In genomic region chr16:1194665-1195392, GRCh38 we compare ENCODE assay signal across 10 cellular contexts. TPM values are rescaled to one million over a fixed set of nuclear protein-coding genes. Genes with fewer than 3 reads are reported as not detected.
A peak's percentile ranks its signal among the peaks of the same experiment; 100 is the strongest.
DNase-seq lines count a peak whose midpoint lies in the region; ATAC-seq, FAIRE-seq and TF ChIP-seq lines count a peak whose summit lies in the region.
"Had no signal": no experiment of that assay in that cellular context is flagged by ENCODE, and none has a peak within 500 bp of the region (broad histone marks: within the 10 kb centered on the region; RNA-seq: fewer than 3 reads in every experiment).

No MANE protein-coding gene starts in this region.

- no peaks in the 10 kb centered on the region for H3K9me3 Mint-ChIP-seq in activated naive CD8-positive, alpha-beta T cell treated with anti-CD3 and anti-CD28 coated beads, Interleukin-2, amount 50 U/mL, for 24 hours

- H3K36me3 Mint-ChIP-seq in activated naive CD8-positive, alpha-beta T cell treated with anti-CD3 and anti-CD28 coated beads, Interleukin-2, amount 50 U/mL, for 24 hours (ENCODE audit: low read depth) = no peaks in the 10 kb centered on the region

- peak; percentile 74 to 87 (median 86) for TF ChIP-seq CTCF in uterus (IDR thresholded peaks at IDR 0.05)

- no peak overlapping the region for H3K4me3 ChIP-seq in uterus
- H3K4me3 ChIP-seq: SJCRH30 had no signal

- no peaks in the 10 kb centered on the region for H3K27me3 Mint-ChIP-seq in activated naive CD8-positive, alpha-beta T cell treated with anti-CD3 and anti-CD28 coated beads, Interleukin-2, amount 50 U/mL, for 24 hours

- no peak overlapping the region for H3K27ac Mint-ChIP-seq in activated naive CD8-positive, alpha-beta T cell treated with anti-CD3 and anti-CD28 coated beads, Interleukin-2, amount 50 U/mL, for 24 hours

- no peaks in the 10 kb centered on the region for H3K27me3 ChIP-seq in uterus
- H3K27me3 ChIP-seq: SJCRH30 had no signal

- DNase-seq in stimulated activated CD4-positive, alpha-beta T cell treated with anti-CD3 and anti-CD28 coated beads, Interleukin-12 subunit alpha, Interleukin-12 subunit beta, amount 100 ng/mL, for 4 hours = peak; percentile 25
- DNase-seq in stimulated activated CD4-positive, alpha-beta T cell treated with anti-CD3 and anti-CD28 coated beads, Interleukin-1b, Interleukin-23, amount 100 ng/mL, for 48 hours = no peak
- peak; percentile 26 for DNase-seq in activated naive CD8-positive, alpha-beta T cell treated with anti-CD3 and anti-CD28 coated beads, Interleukin-2, amount 50 U/mL, for 24 hours
- DNase-seq in left kidney (ENCODE audit: low read depth, low spot score) (peak; percentile 60), uterus (no peak), GM19239 (ENCODE audit: insufficient read length, low spot score) (no peak), dedifferentiated amniotic fluid mesenchymal stem cell (ENCODE audit: extremely low spot score) (no peak), cortex of kidney (lab: John Stamatoyannopoulos, UW) (no peak)

- FAIRE-seq in GM19239 (lab: Jason Lieb, UNC) = no peak
- FAIRE-seq: GM18507 had no signal

- peak in 1 of 2 donors; percentile 14 for TF ChIP-seq POLR2A in uterus (IDR thresholded peaks at IDR 0.05)

- H3K4me3 Mint-ChIP-seq in activated naive CD8-positive, alpha-beta T cell treated with anti-CD3 and anti-CD28 coated beads, Interleukin-2, amount 50 U/mL, for 24 hours = no peak overlapping the region

- H3K4me1 Mint-ChIP-seq in activated naive CD8-positive, alpha-beta T cell treated with anti-CD3 and anti-CD28 coated beads, Interleukin-2, amount 50 U/mL, for 24 hours = no peaks in the 10 kb centered on the region

- intact Hi-C loops in uterus (cut with DNase I; ENCODE audit: low total_unique reads) = no loop called here

- H3K9me3 ChIP-seq in uterus = no peaks in the 10 kb centered on the region
- H3K9me3 ChIP-seq: SJCRH30 had no signal

- H3K4me1 ChIP-seq in uterus = no peaks in the 10 kb centered on the region
- H3K4me1 ChIP-seq: SJCRH30 had no signal

- no peak for ATAC-seq in activated naive CD8-positive, alpha-beta T cell treated with anti-CD3 and anti-CD28 coated beads, Interleukin-2, amount 50 U/mL, for 24 hours

- peak overlapping the region in 1 of 2 donors; percentile 10 for H3K27ac ChIP-seq in uterus
- H3K27ac ChIP-seq: SJCRH30 had no signal

- no peaks in the 10 kb centered on the region for H3K36me3 ChIP-seq in uterus
- H3K36me3 ChIP-seq: SJCRH30 had no signal

RNA-seq across cellular contexts. Expression of gene TPSG1, which starts 30.2 kb away (rescaled TPM):
- total RNA-seq in uterus = 1 to 10 TPM in 1 of 4 donors, not detected in 3; 1.5 TPM
- total RNA-seq: SJCRH30 had no signal

RNA-seq across cellular contexts. Expression of gene TPSB2, which starts 35.2 kb away (rescaled TPM):
- total RNA-seq in uterus = 100 to 1,000 TPM in 1 of 4 donors, 10 to 100 TPM in 2, 1 to 10 TPM in 1; 4.1 to 108 (median 29.0) TPM
- total RNA-seq: SJCRH30 had no signal

RNA-seq across cellular contexts. Expression of gene CACNA1H, which starts 41.9 kb away (rescaled TPM):
- total RNA-seq in uterus = 10 to 100 TPM in 3 of 4 donors, 1 to 10 TPM in 1; 6.8 to 94.5 (median 27.6) TPM

RNA-seq across cellular contexts. Expression of gene TPSAB1, which starts 45.7 kb away (rescaled TPM):
- total RNA-seq in uterus = 10 to 100 TPM in 3 of 4 donors, 1 to 10 TPM in 1; 3.9 to 96.2 (median 14.2) TPM
- total RNA-seq: SJCRH30 had no signal

Comparison
In these comparisons a context has a peak if more than half of its experiments do, and no peak if none do; other contexts are left out.
1. DNase-seq: peak in stimulated activated CD4-positive, alpha-beta T cell treated with anti-CD3 and anti-CD28 coated beads, Interleukin-12 subunit alpha, Interleukin-12 subunit beta, amount 100 ng/mL, for 4 hours (single experiment), activated naive CD8-positive, alpha-beta T cell treated with anti-CD3 and anti-CD28 coated beads, Interleukin-2, amount 50 U/mL, for 24 hours (single experiment) and left kidney (single experiment); none in stimulated activated CD4-positive, alpha-beta T cell treated with anti-CD3 and anti-CD28 coated beads, Interleukin-1b, Interleukin-23, amount 100 ng/mL, for 48 hours (single experiment), uterus (0 of 2), GM19239 (single experiment), dedifferentiated amniotic fluid mesenchymal stem cell (single experiment) and cortex of kidney (single experiment).